Comparison of ENCODE assay signal across 10 cellular contexts in genomic region chr7:144821069-144821468, GRCh38. TPM values are rescaled to one million over a fixed set of nuclear protein-coding genes. Genes with fewer than 3 reads are reported as not detected.
DNase-seq lines count a peak whose midpoint lies in the region; ATAC-seq and FAIRE-seq lines count a peak whose summit lies in the region.
"Had no signal": no experiment of that assay in that cellular context is flagged by ENCODE, and none has a peak within 500 bp of the region (broad histone marks: within the 10 kb centered on the region; RNA-seq: fewer than 3 reads in every experiment).

No MANE protein-coding gene starts in this region.

- H3K4me1 Mint-ChIP-seq in activated T-cell treated with anti-CD3 and anti-CD28 coated beads, Interleukin-2, amount 50 U/mL, for 72 hours (ENCODE audit: low read depth): peaks cover 88% of the 10 kb centered on the region
- H3K4me1 Mint-ChIP-seq: neural crest cell had no signal

- H3K4me3 Mint-ChIP-seq in activated T-cell treated with anti-CD3 and anti-CD28 coated beads, Interleukin-2, amount 50 U/mL, for 72 hours: peak overlapping the region; percentile 68 to 94
- H3K4me3 Mint-ChIP-seq: neural crest cell had no signal

- peak; percentile 45 for ATAC-seq in GM21367 (IDR thresholded peaks at IDR 0.05; ENCODE audit: unreplicated experiment)
- peak; percentile 72 for ATAC-seq in HG03354 (IDR thresholded peaks at IDR 0.05; ENCODE audit: poor library complexity, severe bottlenecking, unreplicated experiment)
- ATAC-seq in activated T-cell treated with anti-CD3 and anti-CD28 coated beads, Interleukin-2, amount 50 U/mL, for 72 hours (replicated peaks in 1 of 2): peak; percentile 86 to 87
- no peak for ATAC-seq in HG03025 (IDR thresholded peaks at IDR 0.05; ENCODE audit: low FRiP score, unreplicated experiment)
- ATAC-seq in Right ventricle myocardium superior (ENCODE audit: poor library complexity): no peak

- no peaks in the 10 kb centered on the region for H3K9me3 Mint-ChIP-seq in activated T-cell treated with anti-CD3 and anti-CD28 coated beads, Interleukin-2, amount 50 U/mL, for 72 hours
- H3K9me3 Mint-ChIP-seq: neural crest cell had no signal

- no peak for DNase-seq in GM18507 (ENCODE audit: extremely low spot score, insufficient read length, low read depth)
- peak; percentile 53 for DNase-seq in activated T-cell treated with anti-CD3 and anti-CD28 coated beads, Interleukin-2, amount 50 U/mL, for 72 hours
- no peak for DNase-seq in Right ventricle myocardium superior
- no peak for DNase-seq in NCI-H2029 treated with DMSO at 0.1 percent for 48 hours (lab: John Stamatoyannopoulos, UW)
- no peak for DNase-seq in activated CD8-positive, alpha-beta memory T cell treated with anti-CD3 and anti-CD28 coated beads, Interleukin-2, amount 50 U/mL, for 48 hours
- DNase-seq: stimulated activated CD8-positive, alpha-beta memory T cell treated with anti-CD3 and anti-CD28 coated beads, Interleukin-4, amount 100 ng/mL, for 48 hours had no signal

- intact Hi-C loops in Right ventricle myocardium superior (cut with DNase I): no loop called here

- peak; percentile 80 for FAIRE-seq in GM18507 (lab: Jason Lieb, UNC)

- no peaks in the 10 kb centered on the region for H3K27me3 Mint-ChIP-seq in activated T-cell treated with anti-CD3 and anti-CD28 coated beads, Interleukin-2, amount 50 U/mL, for 72 hours (ENCODE audit: low read depth)

- peaks cover 2 to 3% of the 10 kb centered on the region in 2 donors for H3K36me3 Mint-ChIP-seq in activated T-cell treated with anti-CD3 and anti-CD28 coated beads, Interleukin-2, amount 50 U/mL, for 72 hours (ENCODE audit: insufficient read depth in 2 of 2)

- peak overlapping the region; percentile 100 for H3K27ac Mint-ChIP-seq in activated T-cell treated with anti-CD3 and anti-CD28 coated beads, Interleukin-2, amount 50 U/mL, for 72 hours

RNA-seq across cellular contexts. Expression of gene TPK1, which starts 14.8 kb away (rescaled TPM):
- total RNA-seq in activated T-cell treated with anti-CD3 and anti-CD28 coated beads, Interleukin-2, amount 50 U/mL, for 72 hours: 10 to 100 TPM; 26.2 to 31.3 TPM
- total RNA-seq in Right ventricle myocardium superior: 2.9 TPM

Comparison
In these comparisons a context has a peak if more than half of its experiments do, and no peak if none do; other contexts are left out.
1. DNase-seq: peak in activated T-cell treated with anti-CD3 and anti-CD28 coated beads, Interleukin-2, amount 50 U/mL, for 72 hours (2 of 2); none in GM18507 (single experiment), Right ventricle myocardium superior (single experiment), NCI-H2029 treated with DMSO at 0.1 percent for 48 hours (single experiment) and activated CD8-positive, alpha-beta memory T cell treated with anti-CD3 and anti-CD28 coated beads, Interleukin-2, amount 50 U/mL, for 48 hours (single experiment).
2. ATAC-seq: peak in GM21367 (single experiment), HG03354 (single experiment) and activated T-cell treated with anti-CD3 and anti-CD28 coated beads, Interleukin-2, amount 50 U/mL, for 72 hours (2 of 2); none in HG03025 (single experiment) and Right ventricle myocardium superior (single experiment).